ENCODE assay signal across 8 cellular contexts in the genomic region with DNA sequence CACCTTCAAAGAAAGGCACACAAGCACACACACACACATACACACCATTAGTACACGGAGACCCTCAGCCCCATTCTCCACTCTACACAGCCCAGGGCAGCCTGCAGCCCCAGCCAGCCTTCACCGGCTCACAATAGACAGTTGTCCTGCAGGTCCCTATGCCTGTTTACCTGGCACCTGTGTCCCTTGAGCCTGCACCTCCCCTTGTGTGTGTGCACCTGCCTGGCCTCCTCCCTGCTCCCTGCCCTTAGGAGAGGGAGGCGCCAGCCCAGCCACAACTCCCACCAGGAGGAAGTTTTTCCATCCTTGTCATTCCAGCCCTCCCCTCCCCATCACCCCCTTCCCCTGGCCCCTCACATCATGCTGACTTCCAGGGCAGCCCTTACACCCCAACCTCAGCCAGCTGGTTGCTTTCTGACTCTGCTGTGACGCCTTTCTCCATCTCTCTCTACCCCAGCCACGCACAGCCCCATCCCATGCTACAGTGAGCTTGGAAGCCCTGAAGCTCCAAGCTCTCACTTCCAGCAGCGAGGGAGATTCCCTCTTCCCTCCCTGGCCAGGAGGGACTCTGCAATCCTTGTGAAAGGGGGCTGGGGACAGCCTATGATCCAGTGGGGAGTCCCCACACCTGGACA. TPM values are rescaled to one million over a fixed set of nuclear protein-coding genes. Genes with fewer than 3 reads are reported as not detected.
DNase-seq lines count a peak whose midpoint lies in the region; ATAC-seq and TF ChIP-seq lines count a peak whose summit lies in the region.

No MANE protein-coding gene starts in this region.

- peak overlapping the region; percentile 54 for H3K27ac Mint-ChIP-seq in activated T-cell treated with anti-CD3 and anti-CD28 coated beads, Interleukin-2, amount 50 U/mL, for 72 hours
- H3K27ac Mint-ChIP-seq in activated T-helper 1 cell treated with anti-CD3 and anti-CD28 coated beads, Interleukin-12 subunit alpha, Interleukin-12 subunit beta, Interleukin-2, Interleukin-4 antibody, amounts not matched to agents 30 ng/mL and 10 ng/mL and 1 ng/mL, durations not matched to agents 14 hours and 24 hours and 36 hours: peak overlapping the region; percentile 24

- DNase-seq in activated T-cell treated with anti-CD3 and anti-CD28 coated beads, Interleukin-2, amount 50 U/mL, for 72 hours: no peak
- DNase-seq in activated T-cell treated with anti-CD3 and anti-CD28 coated beads, Interleukin-2, amount 50 U/mL, for 1 hour: no peak
- DNase-seq in activated T-helper 1 cell treated with anti-CD3 and anti-CD28 coated beads, Interleukin-12 subunit alpha, Interleukin-12 subunit beta, Interleukin-2, Interleukin-4 antibody, amounts not matched to agents 30 ng/mL and 10 ng/mL and 1 ng/mL, durations not matched to agents 14 hours and 24 hours and 36 hours (ENCODE audit: low spot score): no peak
- DNase-seq in left colon (peak; percentile 71 to 86), tibial nerve (ENCODE audit: low spot score in 2 of 2) (no peak), D341Med (ENCODE audit: low spot score) (no peak)

- H3K4me3 Mint-ChIP-seq in activated T-cell treated with anti-CD3 and anti-CD28 coated beads, Interleukin-2, amount 50 U/mL, for 72 hours: peak overlapping the region; percentile 81 to 96
- peak overlapping the region; percentile 97 for H3K4me3 Mint-ChIP-seq in activated T-helper 1 cell treated with anti-CD3 and anti-CD28 coated beads, Interleukin-12 subunit alpha, Interleukin-12 subunit beta, Interleukin-2, Interleukin-4 antibody, amounts not matched to agents 30 ng/mL and 10 ng/mL and 1 ng/mL, durations not matched to agents 14 hours and 24 hours and 36 hours

- H3K9me3 ChIP-seq in tibial nerve: no peaks in the 10 kb centered on the region

- TF ChIP-seq EP300 in tibial nerve (IDR thresholded peaks at IDR 0.05): no peak

- no peaks in the 10 kb centered on the region for H3K27me3 ChIP-seq in tibial nerve

- TF ChIP-seq CTCF in tibial nerve (IDR thresholded peaks at IDR 0.05): no peak

- H3K4me1 ChIP-seq in tibial nerve: peaks cover 0 to 71% (median 55%) of the 10 kb centered on the region in 4 donors

- H3K27me3 Mint-ChIP-seq in activated T-cell treated with anti-CD3 and anti-CD28 coated beads, Interleukin-2, amount 50 U/mL, for 72 hours (ENCODE audit: low read depth): peaks cover 2% of the 10 kb centered on the region
- H3K27me3 Mint-ChIP-seq in activated T-helper 1 cell treated with anti-CD3 and anti-CD28 coated beads, Interleukin-12 subunit alpha, Interleukin-12 subunit beta, Interleukin-2, Interleukin-4 antibody, amounts not matched to agents 30 ng/mL and 10 ng/mL and 1 ng/mL, durations not matched to agents 14 hours and 24 hours and 36 hours (ENCODE audit: insufficient read depth): no peaks in the 10 kb centered on the region

- H3K36me3 Mint-ChIP-seq in activated T-cell treated with anti-CD3 and anti-CD28 coated beads, Interleukin-2, amount 50 U/mL, for 72 hours (ENCODE audit: insufficient read depth in 2 of 2): peaks cover 1 to 3% of the 10 kb centered on the region in 2 donors
- peaks cover 2% of the 10 kb centered on the region for H3K36me3 Mint-ChIP-seq in activated T-helper 1 cell treated with anti-CD3 and anti-CD28 coated beads, Interleukin-12 subunit alpha, Interleukin-12 subunit beta, Interleukin-2, Interleukin-4 antibody, amounts not matched to agents 30 ng/mL and 10 ng/mL and 1 ng/mL, durations not matched to agents 14 hours and 24 hours and 36 hours (ENCODE audit: low read depth)

- no peak for TF ChIP-seq POLR2A in tibial nerve (IDR thresholded peaks at IDR 0.05)

- no peaks in the 10 kb centered on the region for H3K36me3 ChIP-seq in tibial nerve

- intact Hi-C loops in activated T-helper 1 cell treated with anti-CD3 and anti-CD28 coated beads, Interleukin-12 subunit alpha, Interleukin-12 subunit beta, Interleukin-2, Interleukin-4 antibody, amounts not matched to agents 30 ng/mL and 10 ng/mL and 1 ng/mL, durations not matched to agents 14 hours and 24 hours and 36 hours (cut with micrococcal nuclease): loop anchor here (1.0 to 5.0 kb wide), 2 partner anchors 45 to 118 kb away; no protein-coding TSS in a partner anchor
- intact Hi-C loops in left colon (cut with DNase I, micrococcal nuclease): loop anchor here (5.0 to 10.0 kb wide), 2 partner anchors 115 to 117 kb away; no protein-coding TSS in a partner anchor

- WGBS in tibial nerve, 2 donors: 13 to 22% methylated on average over 6 of the region's 6 CpGs

- peak overlapping the region; percentile 78 to 98 (median 88) for H3K4me3 ChIP-seq in tibial nerve

- peaks cover 72% of the 10 kb centered on the region for H3K4me1 Mint-ChIP-seq in activated T-cell treated with anti-CD3 and anti-CD28 coated beads, Interleukin-2, amount 50 U/mL, for 72 hours (ENCODE audit: low read depth)
- peaks cover 68% of the 10 kb centered on the region for H3K4me1 Mint-ChIP-seq in activated T-helper 1 cell treated with anti-CD3 and anti-CD28 coated beads, Interleukin-12 subunit alpha, Interleukin-12 subunit beta, Interleukin-2, Interleukin-4 antibody, amounts not matched to agents 30 ng/mL and 10 ng/mL and 1 ng/mL, durations not matched to agents 14 hours and 24 hours and 36 hours (ENCODE audit: low read depth)

- no peaks in the 10 kb centered on the region for H3K9me3 Mint-ChIP-seq in activated T-cell treated with anti-CD3 and anti-CD28 coated beads, Interleukin-2, amount 50 U/mL, for 72 hours
- H3K9me3 Mint-ChIP-seq in activated T-helper 1 cell treated with anti-CD3 and anti-CD28 coated beads, Interleukin-12 subunit alpha, Interleukin-12 subunit beta, Interleukin-2, Interleukin-4 antibody, amounts not matched to agents 30 ng/mL and 10 ng/mL and 1 ng/mL, durations not matched to agents 14 hours and 24 hours and 36 hours: no peaks in the 10 kb centered on the region

- H3K27ac ChIP-seq in tibial nerve: peak overlapping the region; percentile 97 to 98 (median 98)

- no peak for ATAC-seq in activated T-cell treated with anti-CD3 and anti-CD28 coated beads, Interleukin-2, amount 50 U/mL, for 72 hours (replicated peaks in 1 of 2)
- ATAC-seq in left colon (peak; percentile 46), HG02840 (IDR thresholded peaks at IDR 0.05; ENCODE audit: low FRiP score, unreplicated experiment) (no peak), GM21717 (IDR thresholded peaks at IDR 0.05; ENCODE audit: unreplicated experiment) (no peak)

RNA-seq across cellular contexts. Expression of gene AHNAK, which starts 4.4 kb away (rescaled TPM):
- 100 to 1,000 TPM in 1 of 2 donors, 10 to 100 TPM in 1; 80.3 to 131 TPM for total RNA-seq in activated T-cell treated with anti-CD3 and anti-CD28 coated beads, Interleukin-2, amount 50 U/mL, for 72 hours
- 96.5 and 97.2 TPM in 2 replicates for total RNA-seq in activated T-helper 1 cell treated with anti-CD3 and anti-CD28 coated beads, Interleukin-12 subunit alpha, Interleukin-12 subunit beta, Interleukin-2, Interleukin-4 antibody, amounts not matched to agents 30 ng/mL and 10 ng/mL and 1 ng/mL, durations not matched to agents 14 hours and 24 hours and 36 hours
- total RNA-seq in left colon (100 to 1,000 TPM; 629 to 631 TPM), tibial nerve (1,000 to 10,000 TPM; 1,417 to 3,061 (median 2,562) TPM)

RNA-seq across cellular contexts. Expression of gene EEF1G, which starts 31.5 kb away (rescaled TPM):
- total RNA-seq in activated T-cell treated with anti-CD3 and anti-CD28 coated beads, Interleukin-2, amount 50 U/mL, for 72 hours: 1,000 to 10,000 TPM; 2,565 to 2,667 TPM
- total RNA-seq in activated T-helper 1 cell treated with anti-CD3 and anti-CD28 coated beads, Interleukin-12 subunit alpha, Interleukin-12 subunit beta, Interleukin-2, Interleukin-4 antibody, amounts not matched to agents 30 ng/mL and 10 ng/mL and 1 ng/mL, durations not matched to agents 14 hours and 24 hours and 36 hours: 1,154 and 1,169 TPM in 2 replicates
- total RNA-seq in left colon: 1,000 to 10,000 TPM; 1,192 to 1,207 TPM
- 1,000 to 10,000 TPM; 1,003 to 1,250 (median 1,110) TPM for total RNA-seq in tibial nerve

RNA-seq across cellular contexts. Expression of gene TUT1, which starts 49.1 kb away (rescaled TPM):
- 10 to 100 TPM; 32.8 to 36.8 TPM for total RNA-seq in activated T-cell treated with anti-CD3 and anti-CD28 coated beads, Interleukin-2, amount 50 U/mL, for 72 hours
- total RNA-seq in activated T-helper 1 cell treated with anti-CD3 and anti-CD28 coated beads, Interleukin-12 subunit alpha, Interleukin-12 subunit beta, Interleukin-2, Interleukin-4 antibody, amounts not matched to agents 30 ng/mL and 10 ng/mL and 1 ng/mL, durations not matched to agents 14 hours and 24 hours and 36 hours: 38.7 and 40.7 TPM in 2 replicates
- total RNA-seq in left colon (10 to 100 TPM; 14.0 to 14.7 TPM), tibial nerve (10 to 100 TPM in 3 of 4 donors, 1 to 10 TPM in 1; 8.3 to 18.8 (median 14.2) TPM)

RNA-seq across cellular contexts. Expression of gene MTA2, which starts 59.4 kb away (rescaled TPM):
- 100 to 1,000 TPM; 173 to 241 TPM for total RNA-seq in activated T-cell treated with anti-CD3 and anti-CD28 coated beads, Interleukin-2, amount 50 U/mL, for 72 hours
- total RNA-seq in activated T-helper 1 cell treated with anti-CD3 and anti-CD28 coated beads, Interleukin-12 subunit alpha, Interleukin-12 subunit beta, Interleukin-2, Interleukin-4 antibody, amounts not matched to agents 30 ng/mL and 10 ng/mL and 1 ng/mL, durations not matched to agents 14 hours and 24 hours and 36 hours: 224 and 230 TPM in 2 replicates
- 10 to 100 TPM; 84.5 to 96.6 TPM for total RNA-seq in left colon
- 10 to 100 TPM; 79.5 to 95.3 (median 88.8) TPM for total RNA-seq in tibial nerve

Comparison
In these comparisons a context has a peak if more than half of its experiments do, and no peak if none do; other contexts are left out.
1. DNase-seq: peak in left colon (2 of 2); none in activated T-cell treated with anti-CD3 and anti-CD28 coated beads, Interleukin-2, amount 50 U/mL, for 72 hours (0 of 2), activated T-cell treated with anti-CD3 and anti-CD28 coated beads, Interleukin-2, amount 50 U/mL, for 1 hour (single experiment), activated T-helper 1 cell treated with anti-CD3 and anti-CD28 coated beads, Interleukin-12 subunit alpha, Interleukin-12 subunit beta, Interleukin-2, Interleukin-4 antibody, amounts not matched to agents 30 ng/mL and 10 ng/mL and 1 ng/mL, durations not matched to agents 14 hours and 24 hours and 36 hours (single experiment), tibial nerve (0 of 2) and D341Med (single experiment).